ENCODE assay signal across 10 cellular contexts in the genomic region with DNA sequence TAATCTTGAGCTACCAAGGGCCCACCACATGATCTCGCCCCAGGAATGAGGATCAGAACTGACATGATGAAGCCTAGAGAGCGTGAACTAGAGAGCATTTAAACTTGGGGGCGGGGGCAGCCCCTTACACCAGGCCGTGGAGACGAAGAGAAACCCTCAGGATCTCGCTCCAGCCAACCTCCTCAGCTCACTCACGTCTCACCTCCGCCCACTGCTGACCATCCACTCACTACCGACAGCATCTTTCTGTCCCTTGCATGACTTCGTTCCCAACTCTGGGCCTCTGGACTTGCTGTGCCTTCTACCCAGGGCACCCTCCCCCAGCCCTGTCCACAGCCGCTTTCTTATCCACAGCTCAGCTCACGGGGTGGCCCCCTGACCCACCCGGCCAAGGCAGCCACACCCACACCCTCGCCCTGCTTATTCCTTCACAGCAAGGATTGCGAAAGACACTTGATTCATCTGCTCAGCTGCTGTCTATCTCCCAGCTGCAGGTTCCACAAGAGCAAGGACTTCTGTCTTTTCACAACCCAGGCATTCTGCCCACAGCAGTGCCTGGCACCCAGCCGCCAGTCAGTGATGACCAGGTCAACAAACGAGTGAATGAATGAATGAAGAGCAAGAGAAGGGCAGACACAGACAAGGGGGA. TPM values are rescaled to one million over a fixed set of nuclear protein-coding genes. Genes with fewer than 3 reads are reported as not detected.
DNase-seq lines count a peak whose midpoint lies in the region; FAIRE-seq and TF ChIP-seq lines count a peak whose summit lies in the region.
"Had no signal": no experiment of that assay in that cellular context is flagged by ENCODE, and none has a peak within 500 bp of the region (broad histone marks: within the 10 kb centered on the region; RNA-seq: fewer than 3 reads in every experiment).

No MANE protein-coding gene starts in this region.

- H3K36me3 ChIP-seq in BE2C (no peaks in the 10 kb centered on the region; the same call in 1 of the 2 replicates), small intestine (ENCODE audit: control insufficient read depth in 2 of 2, insufficient read depth in 2 of 2, low read length in 2 of 2) (no peaks in the 10 kb centered on the region)

- WGBS in small intestine, 3 donors, result 62 to 67% (median 64%) methylated on average over 17 of the region's 17 CpGs

- no peak for FAIRE-seq in small intestine (lab: Jason Lieb, UNC)

- H3K27me3 ChIP-seq in BE2C (no peaks in the 10 kb centered on the region), small intestine (ENCODE audit: control insufficient read depth in 2 of 2, insufficient read depth in 2 of 2, low read length in 2 of 2) (no peaks in the 10 kb centered on the region)

- peak overlapping the region; percentile 43 for H3K27ac Mint-ChIP-seq in osteocyte (ENCODE audit: unreplicated experiment)

- TF ChIP-seq CTCF in fibroblast of the aortic adventitia (IDR thresholded peaks at IDR 0.05; ENCODE audit: insufficient read depth, low read length), result no peak
- TF ChIP-seq CTCF in osteocyte (IDR thresholded peaks at IDR 0.05), result no peak
- no peak for TF ChIP-seq CTCF in BE2C (IDR thresholded peaks at IDR 0.05; ENCODE audit: low read depth, low read length)

- H3K4me3 Mint-ChIP-seq in osteocyte (ENCODE audit: unreplicated experiment), result no peak overlapping the region

- H3K4me3 ChIP-seq in fibroblast of the aortic adventitia (ENCODE audit: low read depth, low read length) (no peak overlapping the region), BE2C (ENCODE audit: low read depth, low read length) (no peak overlapping the region), small intestine (ENCODE audit: low read depth in 1 of 2, low read length in 2 of 2) (no peak overlapping the region)

- peaks cover 2% of the 10 kb centered on the region for H3K36me3 Mint-ChIP-seq in osteocyte (ENCODE audit: unreplicated experiment)

- H3K9me3 ChIP-seq in BE2C (no peaks in the 10 kb centered on the region), small intestine (ENCODE audit: control insufficient read depth, low read depth) (no peaks in the 10 kb centered on the region)

- H3K27me3 Mint-ChIP-seq in osteocyte (ENCODE audit: unreplicated experiment), result no peaks in the 10 kb centered on the region

- no peaks in the 10 kb centered on the region for H3K4me1 ChIP-seq in BE2C
- no peaks in the 10 kb centered on the region for H3K4me1 ChIP-seq in small intestine (ENCODE audit: control insufficient read depth in 2 of 2, insufficient read depth in 1 of 2, low read depth in 1 of 2, low read length in 1 of 2)

- H3K9me3 Mint-ChIP-seq in osteocyte (ENCODE audit: unreplicated experiment), result no peaks in the 10 kb centered on the region

- H3K4me1 Mint-ChIP-seq in osteocyte (ENCODE audit: unreplicated experiment), result peaks cover 57% of the 10 kb centered on the region

- peak; percentile 60 for DNase-seq in EH (ENCODE audit: low read depth)
- peak; percentile 27 for DNase-seq in NOMO-1 treated with dmso at 0.1 percent for 144 hours (lab: John Stamatoyannopoulos, UW; ENCODE audit: unreplicated experiment)
- peak; percentile 49 for DNase-seq in fibroblast of the aortic adventitia (ENCODE audit: low read depth)
- DNase-seq in osteocyte (ENCODE audit: extremely low spot score, unreplicated experiment), result no peak
- DNase-seq in BE2C, result no peak
- DNase-seq in SW480 (ENCODE audit: low spot score), result no peak
- DNase-seq in activated naive CD4-positive, alpha-beta T cell treated with anti-CD3 and anti-CD28 coated beads, Interleukin-2, amount 50 U/mL, for 16 hours, result no peak
- DNase-seq in small intestine, result no peak
- DNase-seq: activated CD4-positive, alpha-beta T cell treated with anti-CD3 and anti-CD28 coated beads, Interleukin-2, amount 50 U/mL, for 1 hour; NCI-H510A treated with DMSO at 0.1 percent for 48 hours had no signal

- H3K27ac ChIP-seq in small intestine (ENCODE audit: low read depth in 1 of 2, low read length in 1 of 2), result no peak overlapping the region

RNA-seq across cellular contexts. Expression of a gene that starts 6.4 kb away (rescaled TPM):
- total RNA-seq in fibroblast of the aortic adventitia (ENCODE audit: low replicate concordance), result 14.1 and 48.1 TPM in 2 replicates
- total RNA-seq in osteocyte, result 32.0 and 36.5 TPM in 2 replicates
- 18.4 TPM for polyA plus RNA-seq in BE2C (2012; ENCODE audit: insufficient read depth, insufficient read length, low read depth)
- polyA plus RNA-seq in small intestine, result 1 to 10 TPM in 2 of 3 donors, under 1 TPM in 1; 0.45 to 5.7 (median 3.2) TPM

RNA-seq across cellular contexts. Expression of a gene that starts 39.2 kb away (rescaled TPM):
- 475 and 564 TPM in 2 replicates for total RNA-seq in fibroblast of the aortic adventitia (ENCODE audit: low replicate concordance)
- 471 and 474 TPM in 2 replicates for total RNA-seq in osteocyte
- polyA plus RNA-seq in BE2C (2012; ENCODE audit: insufficient read depth, insufficient read length, low read depth), result 1,240 TPM
- polyA plus RNA-seq in small intestine, result 100 to 1,000 TPM; 241 to 577 (median 242) TPM

Comparison
In these comparisons a context has a peak if more than half of its experiments do, and no peak if none do; other contexts are left out.
1. DNase-seq: peak in EH (single experiment), NOMO-1 treated with dmso at 0.1 percent for 144 hours (single experiment) and fibroblast of the aortic adventitia (single experiment); none in osteocyte (single experiment), BE2C (single experiment), SW480 (single experiment), activated naive CD4-positive, alpha-beta T cell treated with anti-CD3 and anti-CD28 coated beads, Interleukin-2, amount 50 U/mL, for 16 hours (single experiment) and small intestine (single experiment).